ENCODE assay signal across 17 cellular contexts in genomic region chr1:43705334-43705733, GRCh38. TPM values are rescaled to one million over a fixed set of nuclear protein-coding genes. Genes with fewer than 3 reads are reported as not detected.
DNase-seq lines count a peak whose midpoint lies in the region; TF ChIP-seq lines count a peak whose summit lies in the region.
"Had no signal": no experiment of that assay in that cellular context is flagged by ENCODE, and none has a peak within 500 bp of the region (broad histone marks: within the 10 kb centered on the region; RNA-seq: fewer than 3 reads in every experiment).

No MANE protein-coding gene starts in this region.

- no peaks in the 10 kb centered on the region for H3K9me3 Mint-ChIP-seq in activated CD4-positive, alpha-beta T cell treated with anti-CD3 and anti-CD28 coated beads, Interleukin-2, amount 10 ng/mL, durations not matched to agents 7 days and 5 days

- H3K4me1 ChIP-seq in adrenal gland (replicated peaks in 1 of 2) = peaks cover 17 to 22% of the 10 kb centered on the region in 2 donors

- CTCF ChIA-PET in activated CD4-positive, alpha-beta T cell treated with anti-CD3 and anti-CD28 coated beads, Interleukin-2, amount 10 ng/mL, durations not matched to agents 7 days and 5 days (lab: Charles Lee) = interaction anchor here (0.7 kb wide), 1 partner anchor 270 kb away, joined by 3 read pairs; the partner anchor contains the start of gene ATP6V0B

- DNase-seq in activated CD4-positive, alpha-beta T cell treated with anti-CD3 and anti-CD28 coated beads, Interleukin-2, amount 10 ng/mL, durations not matched to agents 7 days and 5 days = no peak
- no peak for DNase-seq in activated CD4-positive, alpha-beta T cell treated with anti-CD3 and anti-CD28 coated beads, Interleukin-2, amount 50 U/mL, for 4 hours
- DNase-seq in NB4 (ENCODE audit: low read depth) (peak; percentile 11), adrenal gland (peak in 4 of 7 donors; percentile 34 to 53 (median 38)), Kasumi-1 (lab: John Stamatoyannopoulos, UW) (no peak), mesenteric fat pad (ENCODE audit: low spot score) (no peak)
- DNase-seq in stimulated activated CD8-positive, alpha-beta memory T cell treated with anti-CD3 and anti-CD28 coated beads, Interleukin-4, amount 100 ng/mL, for 48 hours = peak; percentile 24
- DNase-seq in stimulated activated naive CD4-positive, alpha-beta T cell (lab: John Stamatoyannopoulos, UW) = no peak
- DNase-seq: activated T-cell treated with anti-CD3 and anti-CD28 coated beads for 4 hours; brain microvascular endothelial cell; DMS79; effector CD4-positive, alpha-beta T cell; IMR-90; NCI-H2029; SJCRH30; spleen had no signal

- H3K36me3 Mint-ChIP-seq in activated CD4-positive, alpha-beta T cell treated with anti-CD3 and anti-CD28 coated beads, Interleukin-2, amount 10 ng/mL, durations not matched to agents 7 days and 5 days (ENCODE audit: low read depth) = peaks cover 42% of the 10 kb centered on the region

- peak overlapping the region; percentile 83 for H3K4me3 Mint-ChIP-seq in activated CD4-positive, alpha-beta T cell treated with anti-CD3 and anti-CD28 coated beads, Interleukin-2, amount 10 ng/mL, durations not matched to agents 7 days and 5 days

- peaks cover 32% of the 10 kb centered on the region for H3K4me1 Mint-ChIP-seq in activated CD4-positive, alpha-beta T cell treated with anti-CD3 and anti-CD28 coated beads, Interleukin-2, amount 10 ng/mL, durations not matched to agents 7 days and 5 days

- H3K4me3 ChIP-seq in NB4 (ENCODE audit: low read depth, low read length) (no peak overlapping the region), adrenal gland (no peak overlapping the region)
- H3K4me3 ChIP-seq: pancreas, SJCRH30, spleen had no signal

- no peaks in the 10 kb centered on the region for H3K9me3 ChIP-seq in adrenal gland (replicated peaks in 1 of 3)
- H3K9me3 ChIP-seq: pancreas, SJCRH30, spleen had no signal

- H3K27me3 ChIP-seq in adrenal gland = no peaks in the 10 kb centered on the region
- H3K27me3 ChIP-seq: brain microvascular endothelial cell, pancreas, SJCRH30, spleen had no signal

- peaks cover 0 to 50% of the 10 kb centered on the region in 2 donors for H3K36me3 ChIP-seq in adrenal gland (replicated peaks in 1 of 2)

- no peak for TF ChIP-seq POLR2A in NB4 (IDR thresholded peaks at IDR 0.05; ENCODE audit: extremely low read depth, insufficient read length)
- TF ChIP-seq POLR2A in adrenal gland (IDR thresholded peaks at IDR 0.05) = no peak

- H3K27ac ChIP-seq in adrenal gland = no peak overlapping the region
- H3K27ac ChIP-seq: brain microvascular endothelial cell, pancreas, SJCRH30 had no signal

- no peak overlapping the region for H3K27ac Mint-ChIP-seq in activated CD4-positive, alpha-beta T cell treated with anti-CD3 and anti-CD28 coated beads, Interleukin-2, amount 10 ng/mL, durations not matched to agents 7 days and 5 days

- H3K27me3 Mint-ChIP-seq in activated CD4-positive, alpha-beta T cell treated with anti-CD3 and anti-CD28 coated beads, Interleukin-2, amount 10 ng/mL, durations not matched to agents 7 days and 5 days = no peaks in the 10 kb centered on the region

- POLR2A ChIA-PET in activated CD4-positive, alpha-beta T cell treated with anti-CD3 and anti-CD28 coated beads, Interleukin-2, amount 10 ng/mL, durations not matched to agents 7 days and 5 days (lab: Charles Lee) = no interaction called here

- 60 to 68% (median 63%) methylated on average over 4 of the region's 4 CpGs for WGBS in adrenal gland, 4 donors

- TF ChIP-seq CTCF in NB4 (IDR thresholded peaks at IDR 0.05; ENCODE audit: low read depth, low read length) (no peak), adrenal gland (IDR thresholded peaks at IDR 0.05) (no peak)

- intact Hi-C loops in adrenal gland (cut with DNase I) = no loop called here

RNA-seq across cellular contexts. Expression of gene ST3GAL3, which starts 2.0 kb away (rescaled TPM):
- total RNA-seq in activated CD4-positive, alpha-beta T cell treated with anti-CD3 and anti-CD28 coated beads, Interleukin-2, amount 10 ng/mL, durations not matched to agents 7 days and 5 days = 10 to 100 TPM; 23.7 to 24.3 TPM
- total RNA-seq in adrenal gland = 10 to 100 TPM; 15.6 to 43.3 (median 26.2) TPM
- polyA plus RNA-seq in adrenal gland = 10 to 100 TPM; 22.0 to 34.3 (median 33.1) TPM
- total RNA-seq in mesenteric fat pad = 38.5 TPM

RNA-seq across cellular contexts. Expression of gene KDM4A, which starts 55.4 kb away (rescaled TPM):
- total RNA-seq in activated CD4-positive, alpha-beta T cell treated with anti-CD3 and anti-CD28 coated beads, Interleukin-2, amount 10 ng/mL, durations not matched to agents 7 days and 5 days = 10 to 100 TPM; 38.6 to 41.9 TPM
- total RNA-seq in adrenal gland (10 to 100 TPM; 37.0 to 73.8 (median 52.3) TPM), mesenteric fat pad (32.9 TPM)
- 10 to 100 TPM; 15.1 to 36.2 (median 17.9) TPM for polyA plus RNA-seq in adrenal gland

Comparison
In these comparisons a context has a peak if more than half of its experiments do, and no peak if none do; other contexts are left out.
1. DNase-seq: peak in NB4 (single experiment), adrenal gland (4 of 7) and stimulated activated CD8-positive, alpha-beta memory T cell treated with anti-CD3 and anti-CD28 coated beads, Interleukin-4, amount 100 ng/mL, for 48 hours (single experiment); none in activated CD4-positive, alpha-beta T cell treated with anti-CD3 and anti-CD28 coated beads, Interleukin-2, amount 10 ng/mL, durations not matched to agents 7 days and 5 days (single experiment), activated CD4-positive, alpha-beta T cell treated with anti-CD3 and anti-CD28 coated beads, Interleukin-2, amount 50 U/mL, for 4 hours (0 of 2), Kasumi-1 (0 of 2), stimulated activated naive CD4-positive, alpha-beta T cell (0 of 6) and mesenteric fat pad (single experiment).